ENCODE assay signal across 1 cellular context in genomic region chr19:44071824-44072542, GRCh38.
TF ChIP-seq lines count a peak whose summit lies in the region.

Gene ZNF284, plus strand, starts transcription at chr19:44072159. Its CDS starts 4,231 bp downstream, at chr19:44076390.

TF ChIP-seq in HepG2, 621 proteins besides CTCF, POLR2A, EP300 and RAD21 (continued from another document and continues in another):
- no peak for TF ChIP-seq TCF7 (IDR thresholded peaks at IDR 0.05; ENCODE audit: low read depth)
- no peak for TF ChIP-seq NAIF1 (CRISPR knock-in tag; IDR thresholded peaks at IDR 0.05; ENCODE audit: borderline replicate concordance)
- no peak for TF ChIP-seq ZBTB1 (CRISPR knock-in tag; IDR thresholded peaks at IDR 0.05; ENCODE audit: borderline replicate concordance)
- no peak for TF ChIP-seq POLR2AphosphoS2 (IDR thresholded peaks at IDR 0.05; ENCODE audit: low read depth, low read length)
- TF ChIP-seq MLXIP (CRISPR knock-in tag; IDR thresholded peaks at IDR 0.05; ENCODE audit: borderline replicate concordance), result no peak
- TF ChIP-seq DPF2 (CRISPR knock-in tag; IDR thresholded peaks at IDR 0.05; ENCODE audit: borderline replicate concordance, low read depth), result no peak
- no peak for TF ChIP-seq ZNF235 (CRISPR knock-in tag; IDR thresholded peaks at IDR 0.05; ENCODE audit: borderline replicate concordance)
- peak; percentile 78 for TF ChIP-seq ZNF687 (CRISPR knock-in tag; IDR thresholded peaks at IDR 0.05)
- TF ChIP-seq TEF (CRISPR knock-in tag; IDR thresholded peaks at IDR 0.05), result no peak
- TF ChIP-seq ZNF282 (IDR thresholded peaks at IDR 0.05; ENCODE audit: partially characterized antibody), result no peak
- TF ChIP-seq ZNF3 (CRISPR knock-in tag; IDR thresholded peaks at IDR 0.05), result no peak
- TF ChIP-seq ZSCAN31 (CRISPR knock-in tag; IDR thresholded peaks at IDR 0.05; ENCODE audit: low read depth), result no peak
- no peak for TF ChIP-seq ZMYM2 (CRISPR knock-in tag; IDR thresholded peaks at IDR 0.05)
- peak; percentile 56; the same call in 1 of the 2 replicates for TF ChIP-seq HOXA5 (CRISPR knock-in tag; IDR thresholded peaks at IDR 0.05)
- no peak for TF ChIP-seq SMC3 (IDR thresholded peaks at IDR 0.05; ENCODE audit: low read length)
- no peak for TF ChIP-seq MED8 (CRISPR knock-in tag; IDR thresholded peaks at IDR 0.05; ENCODE audit: insufficient replicate concordance)
- TF ChIP-seq WIZ (CRISPR knock-in tag; IDR thresholded peaks at IDR 0.05), result no peak
- no peak for TF ChIP-seq MLX (CRISPR knock-in tag; IDR thresholded peaks at IDR 0.05)
- no peak for TF ChIP-seq ZNF543 (CRISPR knock-in tag; IDR thresholded peaks at IDR 0.05)
- no peak for TF ChIP-seq ZNF503 (CRISPR knock-in tag; IDR thresholded peaks at IDR 0.05)
- TF ChIP-seq ZNF75D (CRISPR knock-in tag; IDR thresholded peaks at IDR 0.05; ENCODE audit: borderline replicate concordance), result no peak
- no peak for TF ChIP-seq NR2F1 (CRISPR knock-in tag; IDR thresholded peaks at IDR 0.05)
- TF ChIP-seq ZNF775 (CRISPR knock-in tag; IDR thresholded peaks at IDR 0.05; ENCODE audit: borderline replicate concordance), result no peak
- TF ChIP-seq YY1 (IDR thresholded peaks at IDR 0.05; ENCODE audit: insufficient read depth, insufficient replicate concordance, low read depth, low read length), result no peak
- TF ChIP-seq PREB (CRISPR knock-in tag; IDR thresholded peaks at IDR 0.05), result no peak
- TF ChIP-seq ZMAT5 (CRISPR knock-in tag; IDR thresholded peaks at IDR 0.05; ENCODE audit: borderline replicate concordance, low read depth), result no peak
- TF ChIP-seq ZXDC (CRISPR knock-in tag; IDR thresholded peaks at IDR 0.05), result no peak
- no peak for TF ChIP-seq ZNF33A (CRISPR knock-in tag; IDR thresholded peaks at IDR 0.05; ENCODE audit: borderline replicate concordance)
- TF ChIP-seq NCOA5 (CRISPR knock-in tag; IDR thresholded peaks at IDR 0.05), result no peak
- peak; percentile 35; the same call in 1 of the 2 replicates for TF ChIP-seq SALL2 (CRISPR knock-in tag; IDR thresholded peaks at IDR 0.05)
- TF ChIP-seq ZNF430 (CRISPR knock-in tag; IDR thresholded peaks at IDR 0.05), result no peak
- no peak for TF ChIP-seq TBX3 (IDR thresholded peaks at IDR 0.05; ENCODE audit: borderline replicate concordance)
- no peak for TF ChIP-seq AKAP8 (CRISPR knock-in tag; IDR thresholded peaks at IDR 0.05)
- no peak for TF ChIP-seq KIAA2018 (CRISPR knock-in tag; IDR thresholded peaks at IDR 0.05; ENCODE audit: borderline replicate concordance)
- no peak for TF ChIP-seq TEAD2 (CRISPR knock-in tag; IDR thresholded peaks at IDR 0.05)
- TF ChIP-seq ONECUT2 (CRISPR knock-in tag; IDR thresholded peaks at IDR 0.05), result no peak
- TF ChIP-seq ZNF652 (CRISPR knock-in tag; IDR thresholded peaks at IDR 0.05; ENCODE audit: borderline replicate concordance, low read depth), result peak; percentile 32; the same call in 1 of the 2 replicates
- peak; percentile 67; the same call in 1 of the 2 replicates for TF ChIP-seq MEIS2 (CRISPR knock-in tag; IDR thresholded peaks at IDR 0.05)
